In the genomic region with DNA sequence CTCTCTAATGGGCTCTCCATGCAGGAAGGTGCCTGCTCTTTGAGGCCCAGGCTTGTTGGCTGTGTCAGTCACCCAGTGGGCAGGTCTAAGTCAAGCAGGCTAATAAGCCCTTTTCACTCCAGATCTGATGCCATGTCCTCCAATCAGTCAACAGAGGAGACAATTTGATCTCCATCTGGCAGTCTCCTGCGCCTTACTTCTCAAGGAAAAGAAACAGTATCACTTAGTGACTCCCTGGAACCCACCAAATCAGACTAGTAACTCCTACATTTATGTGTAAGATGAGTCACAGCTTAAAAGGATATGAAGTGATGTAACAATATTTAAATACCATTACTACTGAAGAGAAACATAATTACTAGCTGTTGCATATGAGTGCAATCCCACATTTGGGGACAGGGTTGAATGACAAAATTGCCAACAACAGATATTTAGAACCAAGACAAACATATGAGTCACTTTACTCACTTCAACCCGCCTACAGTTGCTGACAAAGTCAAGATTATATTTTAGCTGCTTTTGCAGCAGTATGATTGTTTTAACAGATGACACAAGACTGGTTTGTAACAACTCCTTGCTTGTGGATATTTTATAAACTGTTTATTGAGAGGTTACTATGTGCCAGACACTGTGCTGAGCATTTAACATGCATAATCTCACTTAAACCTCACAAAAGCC, we compare ENCODE assay signal across 9 cellular contexts.
A peak's percentile ranks its signal among the peaks of the same experiment; 100 is the strongest.
DNase-seq lines count a peak whose midpoint lies in the region; ATAC-seq and TF ChIP-seq lines count a peak whose summit lies in the region.
"Had no signal": no experiment of that assay in that cellular context is flagged by ENCODE, and none has a peak within 500 bp of the region (broad histone marks: within the 10 kb centered on the region; RNA-seq: fewer than 3 reads in every experiment).

No MANE protein-coding gene starts in this region.

- POLR2A ChIA-PET in PC-3 (lab: Charles Lee; ENCODE audit: unreplicated experiment), result interaction anchor here (0.7 kb wide), 1 partner anchor 179 kb away, joined by 4 read pairs; no protein-coding TSS in a partner anchor

- no peak overlapping the region for H3K4me3 ChIP-seq in right cardiac atrium (ENCODE audit: low read length)
- no peak overlapping the region for H3K4me3 ChIP-seq in right atrium auricular region
- no peak overlapping the region for H3K4me3 ChIP-seq in PC-3 (ENCODE audit: low read length)
- no peak overlapping the region for H3K4me3 ChIP-seq in fibroblast of the aortic adventitia (ENCODE audit: low read depth, low read length)

- H3K79me2 ChIP-seq in PC-3 (ENCODE audit: low read length), result peaks cover 16% of the 10 kb centered on the region

- H3K9ac ChIP-seq in PC-3 (ENCODE audit: low read length), result no peak overlapping the region

- TF ChIP-seq CTCF in right atrium auricular region (IDR thresholded peaks at IDR 0.05), result no peak
- TF ChIP-seq CTCF in PC-3 (conservative IDR thresholded peaks at IDR 0.05; ENCODE audit: low read depth, low read length), result no peak
- TF ChIP-seq CTCF in fibroblast of the aortic adventitia (IDR thresholded peaks at IDR 0.05; ENCODE audit: insufficient read depth, low read length), result no peak

- no peak overlapping the region for H2AFZ ChIP-seq in PC-3 (ENCODE audit: low read length)

- H3K4me2 ChIP-seq in PC-3 (ENCODE audit: low read length), result peak overlapping the region; percentile 23; the same call in 1 of the 2 replicates

- H3F3A ChIP-seq in PC-3 (ENCODE audit: low read length, unreplicated experiment), result no peaks in the 10 kb centered on the region

- no peaks in the 10 kb centered on the region for H3K9me2 ChIP-seq in PC-3 (replicated peaks; ENCODE audit: low read length)

- H3K27ac ChIP-seq in right cardiac atrium (ENCODE audit: low read length) (peak overlapping the region; percentile 48), right atrium auricular region (no peak overlapping the region), PC-3 (ENCODE audit: low read length) (peak overlapping the region; percentile 70)

- TSS peak; percentile 86 for BruUV-seq in PC-3 (replicated peaks; lab: Mats Ljungman, UMichigan)

- intact Hi-C loops in right cardiac atrium (cut with DNase I), result no loop called here
- intact Hi-C loops in PC-3 (cut with micrococcal nuclease), result loop anchor here (5.0 kb wide), 1 partner anchor 63 kb away; no protein-coding TSS in a partner anchor

- no peaks in the 10 kb centered on the region for H4K20me1 ChIP-seq in PC-3 (ENCODE audit: low read length)

- H3K4me1 ChIP-seq in right cardiac atrium (ENCODE audit: control insufficient read depth, insufficient read depth, low read length) (peaks cover 5% of the 10 kb centered on the region), right atrium auricular region (no peaks in the 10 kb centered on the region), PC-3 (ENCODE audit: insufficient read depth, low read length) (peaks cover 18% of the 10 kb centered on the region)

- DNase-seq in right cardiac atrium (no peak), right atrium auricular region (ENCODE audit: low spot score) (no peak), PC-3 (peak; percentile 59), fibroblast of the aortic adventitia (ENCODE audit: low read depth) (peak; percentile 69), NCI-H1694 treated with DMSO at 0.1 percent for 48 hours (lab: John Stamatoyannopoulos, UW) (no peak), germinal center (ENCODE audit: low spot score) (no peak), T-helper 9 cell (no peak)
- DNase-seq: DND-41 had no signal

- WGBS in right cardiac atrium, result 79% methylated on average over 2 of the region's 2 CpGs

- H3K9me3 ChIP-seq in right cardiac atrium (ENCODE audit: control insufficient read depth, low read length) (no peaks in the 10 kb centered on the region), right atrium auricular region (no peaks in the 10 kb centered on the region), PC-3 (ENCODE audit: low read length) (no peaks in the 10 kb centered on the region)

- H3K27me3 ChIP-seq in right cardiac atrium (ENCODE audit: control insufficient read depth, insufficient read depth) (no peaks in the 10 kb centered on the region), right atrium auricular region (no peaks in the 10 kb centered on the region), PC-3 (ENCODE audit: low read length) (no peaks in the 10 kb centered on the region)

- CTCF ChIA-PET in PC-3 (lab: Charles Lee), result no interaction called here

- ATAC-seq in right cardiac atrium (peak; percentile 33 to 64), PC-3 (peak; percentile 93), GM19328 (IDR thresholded peaks at IDR 0.05; ENCODE audit: unreplicated experiment) (no peak)

- H3K36me3 ChIP-seq in right atrium auricular region, result no peaks in the 10 kb centered on the region
- H3K36me3 ChIP-seq in PC-3 (ENCODE audit: low read depth, low read length), result no peaks in the 10 kb centered on the region

Comparison
In these comparisons a context has a peak if more than half of its experiments do, and no peak if none do; other contexts are left out.
1. H3K27ac ChIP-seq: peak in right cardiac atrium (single experiment) and PC-3 (single experiment); none in right atrium auricular region (0 of 2).
2. DNase-seq: peak in PC-3 (single experiment) and fibroblast of the aortic adventitia (single experiment); none in right cardiac atrium (0 of 3), right atrium auricular region (single experiment), NCI-H1694 treated with DMSO at 0.1 percent for 48 hours (single experiment), germinal center (single experiment) and T-helper 9 cell (single experiment).